ENCODE assay signal across 1 cellular context in genomic region chr5:132838516-132839282, GRCh38.
TF ChIP-seq lines count a peak whose summit lies in the region.

No MANE protein-coding gene starts in this region.

TF ChIP-seq in liver, 16 proteins besides CTCF, POLR2A, EP300 and RAD21 (continued from another document):
- TF ChIP-seq REST (IDR thresholded peaks at IDR 0.05), result no peak
- no peak for TF ChIP-seq FOXA1 (IDR thresholded peaks at IDR 0.05)
- TF ChIP-seq MAX (IDR thresholded peaks at IDR 0.05), result no peak
- no peak for TF ChIP-seq NR2F2 (IDR thresholded peaks at IDR 0.05)
